ENCODE assay signal across 8 cellular contexts in the genomic region with DNA sequence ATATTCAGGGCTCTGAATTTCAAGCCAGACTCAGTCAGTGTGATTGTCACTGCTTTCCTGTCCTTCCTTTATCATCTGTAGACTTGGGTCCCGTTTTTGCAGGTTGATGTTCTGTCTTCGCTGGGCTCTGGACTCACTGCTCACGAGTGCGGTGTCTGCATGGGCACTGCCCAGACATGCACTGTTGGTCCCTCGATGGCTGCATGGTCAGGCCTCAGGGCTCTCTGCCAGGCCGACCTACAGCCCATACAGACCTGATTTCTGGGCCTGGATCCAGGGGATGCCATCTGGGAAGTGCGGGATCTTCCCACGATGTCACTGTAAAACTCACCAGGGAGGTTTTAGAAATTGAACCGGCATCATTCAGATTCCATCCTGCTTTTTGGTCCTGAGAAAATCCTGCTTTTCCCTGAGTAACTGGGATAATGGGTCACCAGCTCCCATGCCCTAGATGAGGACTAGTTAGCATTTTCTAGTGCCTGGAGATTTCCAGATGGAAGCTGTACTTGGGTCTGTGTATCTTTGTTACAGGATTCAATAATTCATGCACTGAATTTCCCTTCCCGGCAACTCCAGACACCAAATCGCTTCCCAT. TPM values are rescaled to one million over a fixed set of nuclear protein-coding genes. Genes with fewer than 3 reads are reported as not detected.
A peak's percentile ranks its signal among the peaks of the same experiment; 100 is the strongest.
DNase-seq lines count a peak whose midpoint lies in the region; ATAC-seq, FAIRE-seq and TF ChIP-seq lines count a peak whose summit lies in the region.

No MANE protein-coding gene starts in this region.

- H3K79me2 ChIP-seq in OCI-LY1 (ENCODE audit: insufficient read depth, low read length): no peaks in the 10 kb centered on the region

- H3K36me3 ChIP-seq in BLaER1: no peaks in the 10 kb centered on the region
- H3K36me3 ChIP-seq in OCI-LY1 (ENCODE audit: insufficient read depth, low read length): no peaks in the 10 kb centered on the region; the same call in 1 of the 2 replicates
- peaks cover 7 to 51% (median 36%) of the 10 kb centered on the region in 4 donors for H3K36me3 ChIP-seq in esophagus muscularis mucosa
- H3K36me3 ChIP-seq in pancreas: no peaks in the 10 kb centered on the region

- FAIRE-seq in pancreas (lab: Jason Lieb, UNC): no peak

- no peak for TF ChIP-seq CTCF in OCI-LY1 (IDR thresholded peaks at IDR 0.05; ENCODE audit: low read length)
- TF ChIP-seq CTCF in esophagus muscularis mucosa (IDR thresholded peaks at IDR 0.05): no peak
- no peak for TF ChIP-seq CTCF in pancreas (IDR thresholded peaks at IDR 0.05)

- intact Hi-C loops in esophagus muscularis mucosa (cut with DNase I) (loop anchor here (2.0 to 10.0 kb wide), 3 partner anchors 278 to 406 kb away; no protein-coding TSS in a partner anchor), pancreas (cut with DNase I) (loop anchor here in 2 of 3 donors (5.0 kb wide), 1 partner anchor 408 kb away; no protein-coding TSS in a partner anchor)

- H3K4me1 ChIP-seq in BLaER1 (peaks cover 13% of the 10 kb centered on the region), OCI-LY1 (ENCODE audit: insufficient read depth, low read length, severe bottlenecking) (peaks cover 53% of the 10 kb centered on the region), esophagus muscularis mucosa (peaks cover 40 to 99% (median 95%) of the 10 kb centered on the region in 4 donors), pancreas (peaks cover 0 to 14% (median 8%) of the 10 kb centered on the region in 3 donors)

- WGBS in esophagus muscularis mucosa: 54% methylated on average over 9 of the region's 11 CpGs
- WGBS in pancreas, 2 donors: 39 to 43% methylated on average over 11 of the region's 11 CpGs

- H3K9me2 ChIP-seq in OCI-LY1 (ENCODE audit: low read depth, low read length): no peaks in the 10 kb centered on the region

- DNase-seq in esophagus muscularis mucosa (ENCODE audit: extremely low spot score) (no peak), pancreas (peak in 3 of 6 donors; percentile 32 to 71 (median 65)), NCI-H1105 (lab: John Stamatoyannopoulos, UW) (no peak)

- no peak overlapping the region for H2AFZ ChIP-seq in OCI-LY1 (ENCODE audit: low read length)

- H4K20me1 ChIP-seq in BLaER1 (no peaks in the 10 kb centered on the region), OCI-LY1 (ENCODE audit: insufficient read depth, low read length) (no peaks in the 10 kb centered on the region)

- TF ChIP-seq POLR2A in esophagus muscularis mucosa (IDR thresholded peaks at IDR 0.05; ENCODE audit: low read depth): no peak

- H3K27me3 ChIP-seq in BLaER1: no peaks in the 10 kb centered on the region
- H3K27me3 ChIP-seq in OCI-LY1 (ENCODE audit: insufficient read depth, low read length): no peaks in the 10 kb centered on the region; the same call in 1 of the 2 replicates
- no peaks in the 10 kb centered on the region for H3K27me3 ChIP-seq in esophagus muscularis mucosa
- H3K27me3 ChIP-seq in pancreas: no peaks in the 10 kb centered on the region

- H3K9ac ChIP-seq in BLaER1 (no peak overlapping the region), OCI-LY1 (ENCODE audit: low read length) (peak overlapping the region; percentile 35; the same call in 1 of the 2 replicates)

- 0 out of 2 replicates have a peak, but pooled peaks cover 3% of the 10 kb centered on the region for H3F3A ChIP-seq in OCI-LY1 (ENCODE audit: insufficient read depth, low read length)

- H3K9me3 ChIP-seq in BLaER1: no peaks in the 10 kb centered on the region
- H3K9me3 ChIP-seq in OCI-LY1 (ENCODE audit: low read length): no peaks in the 10 kb centered on the region
- no peaks in the 10 kb centered on the region for H3K9me3 ChIP-seq in esophagus muscularis mucosa
- no peaks in the 10 kb centered on the region for H3K9me3 ChIP-seq in pancreas

- H3K4me3 ChIP-seq in BLaER1 (no peak overlapping the region), OCI-LY1 (ENCODE audit: low read depth, low read length, poor library complexity, severe bottlenecking) (no peak overlapping the region), esophagus muscularis mucosa (peak overlapping the region in 3 of 4 donors; percentile 8 to 35 (median 15)), pancreas (no peak overlapping the region)

- no peak overlapping the region for H3K27ac ChIP-seq in BLaER1
- peak overlapping the region; percentile 62 for H3K27ac ChIP-seq in OCI-LY1 (ENCODE audit: low read depth, low read length, poor library complexity, severe bottlenecking)
- peak overlapping the region; percentile 97 to 100 (median 99) for H3K27ac ChIP-seq in esophagus muscularis mucosa (replicated peaks in 1 of 4)
- H3K27ac ChIP-seq in pancreas: no peak overlapping the region

- no peak for TF ChIP-seq EP300 in esophagus muscularis mucosa (IDR thresholded peaks at IDR 0.05)

- ATAC-seq in pancreas: peak; percentile 28 to 52 (median 47)
- no peak for ATAC-seq in HG03460 (IDR thresholded peaks at IDR 0.05; ENCODE audit: unreplicated experiment)
- no peak for ATAC-seq in GM21515 (IDR thresholded peaks at IDR 0.05; ENCODE audit: unreplicated experiment)
- no peak for ATAC-seq in GM18909 (IDR thresholded peaks at IDR 0.05; ENCODE audit: poor library complexity, unreplicated experiment)

- H3K4me2 ChIP-seq in BLaER1 (peak overlapping the region; percentile 47), OCI-LY1 (ENCODE audit: low read length) (peak overlapping the region; percentile 60; the same call in 1 of the 2 replicates)

RNA-seq across cellular contexts. Expression of a gene that starts 9.1 kb away (rescaled TPM):
- total RNA-seq in esophagus muscularis mucosa (100 to 1,000 TPM; 184 to 340 (median 223) TPM), pancreas (1 to 10 TPM; 1.4 to 4.1 (median 2.8) TPM)
- polyA plus RNA-seq in pancreas: 1 to 10 TPM; 1.8 to 1.9 TPM

Comparison
In these comparisons a context has a peak if more than half of its experiments do, and no peak if none do; other contexts are left out.
1. H3K27ac ChIP-seq: peak in OCI-LY1 (single experiment) and esophagus muscularis mucosa (4 of 4); none in BLaER1 (single experiment) and pancreas (0 of 4).
2. H3K4me3 ChIP-seq: peak in esophagus muscularis mucosa (3 of 4); none in BLaER1 (single experiment), OCI-LY1 (single experiment) and pancreas (0 of 4).
3. ATAC-seq: peak in pancreas (4 of 4); none in HG03460 (single experiment), GM21515 (single experiment) and GM18909 (single experiment).
4. RNA of a gene that starts 9.1 kb away (total RNA-seq): 184 to 340 TPM in esophagus muscularis mucosa; 1.4 to 4.1 TPM in pancreas; every median in the first group is over 10 times any median in the second.